8 cellular contexts compared by ENCODE assay signal in the genomic region with DNA sequence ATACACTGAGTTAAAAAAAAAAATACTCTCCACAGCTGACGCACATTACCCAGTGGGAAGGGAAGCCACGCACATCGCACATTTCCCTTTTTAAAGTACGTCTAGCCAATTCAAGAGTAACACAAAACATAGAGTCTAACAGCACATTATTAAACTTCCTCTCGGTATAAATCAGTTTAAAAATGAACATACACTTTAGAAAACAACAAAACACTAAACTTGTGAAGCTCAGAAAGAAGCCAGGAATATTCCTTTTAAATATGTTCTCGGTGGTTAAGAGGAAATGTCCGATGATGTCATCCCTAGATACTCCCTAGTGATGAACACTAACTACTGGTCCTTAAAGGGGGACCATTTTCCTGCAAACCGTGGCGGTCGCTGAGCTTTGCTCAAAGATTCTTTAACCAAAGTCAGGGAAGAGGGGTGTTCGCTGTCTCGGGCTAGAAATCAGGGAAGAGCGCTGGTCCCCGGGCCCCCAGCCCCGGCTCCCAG. TPM values are rescaled to one million over a fixed set of nuclear protein-coding genes. Genes with fewer than 3 reads are reported as not detected.
DNase-seq lines count a peak whose midpoint lies in the region; ATAC-seq, FAIRE-seq and TF ChIP-seq lines count a peak whose summit lies in the region.

No MANE protein-coding gene starts in this region.

- no peak for FAIRE-seq in bronchial epithelial cell (lab: Jason Lieb, UNC)

- ATAC-seq in GM19351 (IDR thresholded peaks at IDR 0.05; ENCODE audit: unreplicated experiment), result peak; percentile 71
- ATAC-seq in HG03342 (IDR thresholded peaks at IDR 0.05; ENCODE audit: unreplicated experiment), result peak; percentile 62

- H3K4me3 ChIP-seq in bronchial epithelial cell (ENCODE audit: low read depth, low read length), result peak overlapping the region; percentile 46

- no peak for TF ChIP-seq CTCF in bronchial epithelial cell (IDR thresholded peaks at IDR 0.05; ENCODE audit: insufficient read depth, low read length, severe bottlenecking)

- DNase-seq in DMS153 (lab: John Stamatoyannopoulos, UW), result peak; percentile 5
- peak; percentile 42 for DNase-seq in NCI-H748 treated with DMSO at 0.1 percent for 48 hours (lab: John Stamatoyannopoulos, UW)
- DNase-seq in bronchial epithelial cell (ENCODE audit: low read depth), result peak; percentile 44
- DNase-seq in iris pigment epithelial cell (ENCODE audit: low read depth), result peak; percentile 76
- DNase-seq in stimulated activated CD8-positive, alpha-beta memory T cell treated with anti-CD3 and anti-CD28 coated beads, Interleukin-7, amount 100 ng/mL, for 24 hours (ENCODE audit: low read depth), result peak; percentile 4
- DNase-seq in SIG-M5 (lab: John Stamatoyannopoulos, UW), result no peak

- no peaks in the 10 kb centered on the region for H3K36me3 ChIP-seq in bronchial epithelial cell (ENCODE audit: control insufficient read depth, insufficient read depth, low read length)

- H3K27me3 ChIP-seq in bronchial epithelial cell (ENCODE audit: control insufficient read depth, insufficient read depth, low read length), result peaks cover 1% of the 10 kb centered on the region

RNA-seq across cellular contexts. Expression of gene MYEF2, which starts 0.7 kb away (rescaled TPM):
- 1.8 and 8.8 TPM in 2 replicates for total RNA-seq in bronchial epithelial cell

RNA-seq across cellular contexts. Expression of gene CTXN2, which starts 14.0 kb away (rescaled TPM):
- not detected in 2 replicates for total RNA-seq in bronchial epithelial cell

RNA-seq across cellular contexts. Expression of gene SLC12A1, which starts 28.7 kb away (rescaled TPM):
- total RNA-seq in bronchial epithelial cell, result not detected in 2 replicates

RNA-seq across cellular contexts. Expression of gene SLC24A5, which starts 56.6 kb away (rescaled TPM):
- total RNA-seq in bronchial epithelial cell, result not detected in 2 replicates
